In the genomic region with DNA sequence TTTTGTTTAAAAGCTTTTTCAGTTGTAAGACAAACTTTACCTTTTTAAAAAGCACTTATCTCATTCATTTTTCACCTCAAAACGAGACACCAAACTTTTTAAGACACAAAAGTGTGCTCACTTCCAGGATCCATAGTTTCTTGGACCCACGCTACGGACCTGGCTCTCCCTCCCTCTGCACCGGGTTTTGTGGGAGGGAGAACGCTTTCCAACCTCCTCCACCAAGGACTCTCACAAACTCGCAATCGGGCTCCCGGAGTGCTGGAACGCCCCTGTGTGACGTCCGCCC, we compare ENCODE assay signal across 8 cellular contexts. TPM values are rescaled to one million over a fixed set of nuclear protein-coding genes. Genes with fewer than 3 reads are reported as not detected.
A peak's percentile ranks its signal among the peaks of the same experiment; 100 is the strongest.
DNase-seq lines count a peak whose midpoint lies in the region; ATAC-seq, FAIRE-seq and TF ChIP-seq lines count a peak whose summit lies in the region.

No MANE protein-coding gene starts in this region.

- H3K9me3 Mint-ChIP-seq in Calu3 (ENCODE audit: low read depth, unreplicated experiment) (no peaks in the 10 kb centered on the region), type B pancreatic cell (no peaks in the 10 kb centered on the region)

- H3K79me2 ChIP-seq in Karpas-422 (ENCODE audit: low read length), result peaks cover 43% of the 10 kb centered on the region

- intact Hi-C loops in Calu3 (cut with micrococcal nuclease; ENCODE audit: unreplicated experiment), result no loop called here
- intact Hi-C loops in lower leg skin (cut with DNase I; ENCODE audit: low total_unique reads), result no loop called here

- H3K27me3 ChIP-seq in Karpas-422 (ENCODE audit: low read length) (no peaks in the 10 kb centered on the region), bronchial epithelial cell (ENCODE audit: control insufficient read depth, insufficient read depth, low read length) (no peaks in the 10 kb centered on the region)

- FAIRE-seq in bronchial epithelial cell (lab: Jason Lieb, UNC), result no peak

- H3K27ac Mint-ChIP-seq in Calu3 (ENCODE audit: unreplicated experiment) (peak overlapping the region; percentile 28), type B pancreatic cell (peak overlapping the region; percentile 99)

- H3K4me1 Mint-ChIP-seq in Calu3 (ENCODE audit: low read depth, unreplicated experiment) (peaks cover 33% of the 10 kb centered on the region), type B pancreatic cell (ENCODE audit: unreplicated experiment) (peaks cover 32% of the 10 kb centered on the region)

- peaks cover 16% of the 10 kb centered on the region for H3K36me3 ChIP-seq in Karpas-422 (ENCODE audit: insufficient read depth, low read length)
- no peaks in the 10 kb centered on the region for H3K36me3 ChIP-seq in bronchial epithelial cell (ENCODE audit: control insufficient read depth, insufficient read depth, low read length)

- H3K9me3 ChIP-seq in Karpas-422 (ENCODE audit: low read length), result no peaks in the 10 kb centered on the region

- peak overlapping the region; percentile 77 for H3K4me3 Mint-ChIP-seq in Calu3 (ENCODE audit: low read depth, unreplicated experiment)
- peak overlapping the region; percentile 96 for H3K4me3 Mint-ChIP-seq in type B pancreatic cell

- no TSS peak for BruUV-seq in Calu3 (replicated peaks; lab: Mats Ljungman, UMichigan)

- H3K9me2 ChIP-seq in Karpas-422 (replicated peaks; ENCODE audit: insufficient read depth, low read length), result no peaks in the 10 kb centered on the region

- no peak for TF ChIP-seq CTCF in Calu3 (IDR thresholded peaks at IDR 0.05; ENCODE audit: unreplicated experiment)
- TF ChIP-seq CTCF in bronchial epithelial cell (IDR thresholded peaks at IDR 0.05; ENCODE audit: insufficient read depth, low read length, severe bottlenecking), result no peak
- TF ChIP-seq CTCF in lower leg skin (IDR thresholded peaks at IDR 0.05), result no peak
- TF ChIP-seq CTCF in type B pancreatic cell (conservative IDR thresholded peaks at IDR 0.05), result no peak

- peak overlapping the region; percentile 89 for H3K9ac ChIP-seq in Karpas-422 (ENCODE audit: low read length)

- WGBS in lower leg skin, 2 donors, result 0% methylated on average over 11 of the region's 11 CpGs

- DNase-seq in Calu3 (no peak), Karpas-422 (no peak), bronchial epithelial cell (ENCODE audit: low read depth) (peak; percentile 72), lower leg skin (ENCODE audit: low spot score in 2 of 2) (no peak), type B pancreatic cell (ENCODE audit: extremely low spot score, unreplicated experiment) (no peak), NCI-H524 (lab: John Stamatoyannopoulos, UW) (no peak)

- H3K27me3 Mint-ChIP-seq in Calu3 (ENCODE audit: unreplicated experiment) (no peaks in the 10 kb centered on the region), type B pancreatic cell (no peaks in the 10 kb centered on the region)

- ATAC-seq in HG03097 (IDR thresholded peaks at IDR 0.05; ENCODE audit: low FRiP score, unreplicated experiment) (no peak), GM18502 (IDR thresholded peaks at IDR 0.05; ENCODE audit: poor library complexity, unreplicated experiment) (no peak)

- H4K20me1 ChIP-seq in Karpas-422 (ENCODE audit: insufficient read depth, low read depth, low read length), result peaks cover 14% of the 10 kb centered on the region; the same call in 1 of the 2 replicates

- H3K4me2 ChIP-seq in Karpas-422 (ENCODE audit: low read depth, low read length, poor library complexity, severe bottlenecking), result peak overlapping the region; percentile 91

- CTCF ChIA-PET in Calu3 (lab: Charles Lee), result interaction anchor here (0.6 kb wide), 1 partner anchor 47 kb away, joined by 3 read pairs; no protein-coding TSS in a partner anchor

- TF ChIP-seq POLR2A in lower leg skin (IDR thresholded peaks at IDR 0.05), result no peak

- H2AFZ ChIP-seq in Karpas-422 (ENCODE audit: low read length), result peak overlapping the region; percentile 80

- H3K4me1 ChIP-seq in Karpas-422 (ENCODE audit: low read length), result peaks cover 29% of the 10 kb centered on the region

- peak overlapping the region; percentile 68; the same call in 1 of the 2 replicates for H3K27ac ChIP-seq in Karpas-422 (ENCODE audit: low read length)

- peak overlapping the region; percentile 90 for H3K4me3 ChIP-seq in Karpas-422 (ENCODE audit: low read length)
- H3K4me3 ChIP-seq in bronchial epithelial cell (ENCODE audit: low read depth, low read length), result peak overlapping the region; percentile 72
- peak overlapping the region; percentile 68 for H3K4me3 ChIP-seq in lower leg skin (ENCODE audit: low read depth, poor library complexity, severe bottlenecking)

- peaks cover 30% of the 10 kb centered on the region for H3K36me3 Mint-ChIP-seq in Calu3 (ENCODE audit: insufficient read depth, unreplicated experiment)
- no peaks in the 10 kb centered on the region for H3K36me3 Mint-ChIP-seq in type B pancreatic cell

RNA-seq across cellular contexts. Expression of gene CAGE1, which starts 0.4 kb away (rescaled TPM):
- total RNA-seq in Calu3 (2022) (not detected in 2 replicates), bronchial epithelial cell (0.13 TPM in 1 of 2 replicates, not detected in the other), lower leg skin (not detected), type B pancreatic cell (ENCODE audit: low replicate concordance) (0.19 TPM in 1 of 2 replicates, not detected in the other)
- total RNA-seq in Karpas-422 (2014; rRNA removed; shearing (Covaris generic); ENCODE audit: low replicate concordance), result not detected in 2 replicates

RNA-seq across cellular contexts. Expression of gene RIOK1, which starts 0.5 kb away (rescaled TPM):
- total RNA-seq in Calu3 (2022) (13.3 and 16.1 TPM in 2 replicates), bronchial epithelial cell (21.9 and 25.3 TPM in 2 replicates), lower leg skin (10 to 100 TPM; 13.1 to 17.5 (median 14.6) TPM), type B pancreatic cell (ENCODE audit: low replicate concordance) (20.1 and 24.0 TPM in 2 replicates)
- 36.8 and 57.0 TPM in 2 replicates for total RNA-seq in Karpas-422 (2014; rRNA removed; shearing (Covaris generic); ENCODE audit: low replicate concordance)
